Comparison of ENCODE assay signal across 12 cellular contexts in genomic region chr16:49596119-49596518, GRCh38.
DNase-seq lines count a peak whose midpoint lies in the region; ATAC-seq, FAIRE-seq and TF ChIP-seq lines count a peak whose summit lies in the region.
"Had no signal": no experiment of that assay in that cellular context is flagged by ENCODE, and none has a peak within 500 bp of the region (broad histone marks: within the 10 kb centered on the region; RNA-seq: fewer than 3 reads in every experiment).

No MANE protein-coding gene starts in this region.

- CTCF ChIA-PET in WTC11 (lab: Charles Lee): interaction anchor here (0.9 to 1.4 kb wide), 7 partner anchors 9 to 326 kb away, joined by 3 to 10 read pairs (median 4); no protein-coding TSS in a partner anchor

- H3K27me3 ChIP-seq in HUES48 (ENCODE audit: control insufficient read depth, insufficient read depth, low read length) (no peaks in the 10 kb centered on the region), left ventricle myocardium inferior (ENCODE audit: low read depth) (peaks cover 28% of the 10 kb centered on the region)

- no peaks in the 10 kb centered on the region; the same call in 1 of the 2 replicates for H3K27me3 Mint-ChIP-seq in WTC11 (ENCODE audit: low read depth)

- H3K9me3 Mint-ChIP-seq in WTC11: no peaks in the 10 kb centered on the region
- H3K9me3 Mint-ChIP-seq: activated T-helper 17 cell treated with anti-CD3 and anti-CD28 coated beads, Interleukin-2, amount 50 U/mL, for 72 hours had no signal

- H3K27ac ChIP-seq in HUES48 (ENCODE audit: low read depth, low read length) (peak overlapping the region; percentile 13), left ventricle myocardium inferior (replicated peaks) (peak overlapping the region; percentile 56)

- no peak for FAIRE-seq in urothelium cell line (lab: Jason Lieb, UNC)
- FAIRE-seq: TTC549 had no signal

- H3K27ac Mint-ChIP-seq in WTC11: peak overlapping the region; percentile 86
- H3K27ac Mint-ChIP-seq: activated T-helper 17 cell treated with anti-CD3 and anti-CD28 coated beads, Interleukin-2, amount 50 U/mL, for 72 hours had no signal

- intact Hi-C loops in left ventricle myocardium inferior (cut with micrococcal nuclease) (loop anchor here (10.0 kb wide), 1 partner anchor 91 kb away; no protein-coding TSS in a partner anchor), sciatic nerve (cut with DNase I) (no loop called here)

- no peak overlapping the region for H3K9ac ChIP-seq in HUES48 (ENCODE audit: low read depth, low read length)

- no peak for TF ChIP-seq CTCF in WTC11 (IDR thresholded peaks at IDR 0.05)
- TF ChIP-seq CTCF in left ventricle myocardium inferior (IDR thresholded peaks at IDR 0.05; ENCODE audit: borderline replicate concordance): no peak

- ATAC-seq in WTC11 (no peak), sciatic nerve (peak; percentile 69), HG03139 (IDR thresholded peaks at IDR 0.05; ENCODE audit: unreplicated experiment) (no peak)
- ATAC-seq: activated T-helper 17 cell treated with anti-CD3 and anti-CD28 coated beads, Interleukin-2, amount 50 U/mL, for 72 hours had no signal

- POLR2A ChIA-PET in WTC11 (lab: Charles Lee): interaction anchor here (0.6 kb wide), 1 partner anchor 92 kb away, joined by 4 read pairs; no protein-coding TSS in a partner anchor

- no peak overlapping the region for H3K4me3 Mint-ChIP-seq in WTC11
- H3K4me3 Mint-ChIP-seq: activated T-helper 17 cell treated with anti-CD3 and anti-CD28 coated beads, Interleukin-2, amount 50 U/mL, for 72 hours had no signal

- peaks cover 52% of the 10 kb centered on the region for H3K4me1 Mint-ChIP-seq in WTC11
- H3K4me1 Mint-ChIP-seq: activated T-helper 17 cell treated with anti-CD3 and anti-CD28 coated beads, Interleukin-2, amount 50 U/mL, for 72 hours had no signal

- H3K36me3 ChIP-seq in HUES48 (ENCODE audit: control insufficient read depth, insufficient read depth, low read length) (no peaks in the 10 kb centered on the region), left ventricle myocardium inferior (no peaks in the 10 kb centered on the region)

- H3K9me3 ChIP-seq in HUES48 (ENCODE audit: control insufficient read depth, insufficient read depth, low read length) (no peaks in the 10 kb centered on the region), left ventricle myocardium inferior (replicated peaks) (no peaks in the 10 kb centered on the region)

- no peak for DNase-seq in WTC11 (ENCODE audit: low spot score)
- no peak for DNase-seq in left ventricle myocardium inferior
- DNase-seq in sciatic nerve (ENCODE audit: low spot score): peak; percentile 59
- DNase-seq in stimulated activated CD4-positive, alpha-beta T cell treated with anti-CD3 and anti-CD28 coated beads, Interleukin-1b, Interleukin-23, amount 100 ng/mL, for 48 hours: no peak
- no peak for DNase-seq in urothelium cell line (ENCODE audit: low spot score)
- DNase-seq in NCI-H128 (lab: John Stamatoyannopoulos, UW; ENCODE audit: unreplicated experiment): no peak
- DNase-seq: nucleus accumbens, OCI-M1 had no signal

- H3K4me1 ChIP-seq in HUES48 (ENCODE audit: control insufficient read depth, insufficient read depth, low read length): peaks cover 31% of the 10 kb centered on the region
- peaks cover 21% of the 10 kb centered on the region for H3K4me1 ChIP-seq in left ventricle myocardium inferior

- no peak overlapping the region for H3K4me3 ChIP-seq in HUES48 (ENCODE audit: low read depth, low read length)
- peak overlapping the region; percentile 42 for H3K4me3 ChIP-seq in left ventricle myocardium inferior

- no peaks in the 10 kb centered on the region for H3K36me3 Mint-ChIP-seq in WTC11

TF ChIP-seq in WTC11, 78 proteins besides CTCF, POLR2A, EP300 and RAD21 (continues in another document):
- no peak for TF ChIP-seq ATF6 (CRISPR knock-in tag; IDR thresholded peaks at IDR 0.05)
- TF ChIP-seq TP53 (CRISPR knock-in tag; IDR thresholded peaks at IDR 0.05): no peak
- no peak for TF ChIP-seq HMGXB4 (CRISPR knock-in tag; IDR thresholded peaks at IDR 0.05)
- no peak for TF ChIP-seq OVOL2 (CRISPR knock-in tag; IDR thresholded peaks at IDR 0.05; ENCODE audit: borderline replicate concordance)
- no peak for TF ChIP-seq CREM (CRISPR knock-in tag; IDR thresholded peaks at IDR 0.05)
- TF ChIP-seq SMAD4 (CRISPR knock-in tag; IDR thresholded peaks at IDR 0.05): no peak
- TF ChIP-seq ELF4 (CRISPR knock-in tag; IDR thresholded peaks at IDR 0.05; ENCODE audit: low read depth): no peak
- no peak for TF ChIP-seq ZMAT4 (CRISPR knock-in tag; IDR thresholded peaks at IDR 0.05)
- TF ChIP-seq PREB (CRISPR knock-in tag; IDR thresholded peaks at IDR 0.05; ENCODE audit: borderline replicate concordance): no peak
- TF ChIP-seq GABPB1 (CRISPR knock-in tag; IDR thresholded peaks at IDR 0.05): no peak
- no peak for TF ChIP-seq MLX (CRISPR knock-in tag; IDR thresholded peaks at IDR 0.05)
- no peak for TF ChIP-seq SOX15 (CRISPR knock-in tag; IDR thresholded peaks at IDR 0.05)
- no peak for TF ChIP-seq ZNF425 (CRISPR knock-in tag; conservative IDR thresholded peaks at IDR 0.05)
- no peak for TF ChIP-seq NR3C1 (CRISPR knock-in tag; conservative IDR thresholded peaks at IDR 0.05; ENCODE audit: low read depth)
- TF ChIP-seq MAX (CRISPR knock-in tag; IDR thresholded peaks at IDR 0.05): no peak
- no peak for TF ChIP-seq ZNF263 (CRISPR knock-in tag; IDR thresholded peaks at IDR 0.05; ENCODE audit: low read depth)
